15 cellular contexts compared by ENCODE assay signal in the genomic region with DNA sequence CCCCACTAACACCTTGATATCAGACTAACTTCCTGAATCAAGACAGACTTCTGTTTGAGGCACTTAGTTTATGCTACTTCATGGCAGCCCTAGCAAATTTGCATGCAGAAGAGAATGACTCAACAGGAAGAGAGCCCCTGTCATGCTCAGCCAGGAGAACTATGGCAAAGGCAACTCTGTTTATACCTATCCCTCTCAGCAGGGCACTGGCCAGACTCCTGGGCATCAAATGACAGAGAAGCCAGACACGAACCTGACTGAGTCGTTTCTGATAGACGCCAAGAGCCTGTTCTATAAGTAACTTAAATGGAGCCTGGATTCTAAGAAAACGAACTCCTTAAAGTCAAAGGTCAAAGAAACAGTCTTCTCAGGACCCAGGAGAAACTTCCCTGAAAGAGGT. TPM values are rescaled to one million over a fixed set of nuclear protein-coding genes. Genes with fewer than 3 reads are reported as not detected.
A peak's percentile ranks its signal among the peaks of the same experiment; 100 is the strongest.
DNase-seq lines count a peak whose midpoint lies in the region; ATAC-seq and TF ChIP-seq lines count a peak whose summit lies in the region.
"Had no signal": no experiment of that assay in that cellular context is flagged by ENCODE, and none has a peak within 500 bp of the region (broad histone marks: within the 10 kb centered on the region; RNA-seq: fewer than 3 reads in every experiment).

No MANE protein-coding gene starts in this region.

- H3K4me3 ChIP-seq in OCI-LY3 (ENCODE audit: low read length) (no peak overlapping the region), epithelial cell of esophagus (ENCODE audit: low read length) (no peak overlapping the region)
- H3K4me3 ChIP-seq: dorsolateral prefrontal cortex, skin epidermis had no signal

- intact Hi-C loops in head of caudate nucleus (cut with DNase I): no loop called here

- H3K4me1 ChIP-seq in OCI-LY3 (ENCODE audit: low read length): peaks cover 9% of the 10 kb centered on the region

- 0 out of 2 replicates have a peak overlapping the region, but pooled peaks have one; percentile 7 for H3K4me2 ChIP-seq in OCI-LY3 (ENCODE audit: low read length)

- no peak for TF ChIP-seq CTCF in OCI-LY3 (IDR thresholded peaks at IDR 0.05; ENCODE audit: low read depth, low read length)
- no peak for TF ChIP-seq CTCF in epithelial cell of esophagus (IDR thresholded peaks at IDR 0.05; ENCODE audit: insufficient read depth, low read depth, low read length, missing control alignments)

- ATAC-seq in activated CD8-positive, alpha-beta memory T cell treated with anti-CD3 and anti-CD28 coated beads, Interleukin-2, amount 10 ng/mL, durations not matched to agents 7 days and 5 days: peak; percentile 49
- ATAC-seq in stimulated activated naive CD8-positive, alpha-beta T cell treated with anti-CD3 and anti-CD28 coated beads, Interleukin-15, Interleukin-2, amounts not matched to agents 100 U/mL and 50 U/mL, for 24 hours: peak; percentile 32
- ATAC-seq: left lobe of liver had no signal

- CTCF ChIA-PET in activated CD8-positive, alpha-beta memory T cell treated with anti-CD3 and anti-CD28 coated beads, Interleukin-2, amount 10 ng/mL, durations not matched to agents 7 days and 5 days (lab: Charles Lee): no interaction called here
- CTCF ChIA-PET in HEK293T (lab: Yijun Ruan, JAX): interaction anchor here (0.7 kb wide), 1 partner anchor 110 kb away, joined by 3 read pairs; no protein-coding TSS in a partner anchor

- H3K36me3 Mint-ChIP-seq in activated CD8-positive, alpha-beta memory T cell treated with anti-CD3 and anti-CD28 coated beads, Interleukin-2, amount 10 ng/mL, durations not matched to agents 7 days and 5 days: no peaks in the 10 kb centered on the region

- 0 out of 2 replicates have a peak, but pooled peaks cover under 1% of the 10 kb centered on the region for H3K27me3 ChIP-seq in OCI-LY3 (ENCODE audit: low read depth, low read length)
- H3K27me3 ChIP-seq: dorsolateral prefrontal cortex had no signal

- POLR2A ChIA-PET in HEK293T (lab: Yijun Ruan, JAX): no interaction called here

- H3K27ac ChIP-seq in OCI-LY3 (ENCODE audit: low read length): no peak overlapping the region
- H3K27ac ChIP-seq: dorsolateral prefrontal cortex, HL-60, skin epidermis had no signal

- H3K27ac Mint-ChIP-seq in activated CD8-positive, alpha-beta memory T cell treated with anti-CD3 and anti-CD28 coated beads, Interleukin-2, amount 10 ng/mL, durations not matched to agents 7 days and 5 days: no peak overlapping the region
- H3K27ac Mint-ChIP-seq: activated CD4-positive, alpha-beta memory T cell treated with anti-CD3 and anti-CD28 coated beads, Interleukin-2, amount 10 ng/mL, durations not matched to agents 7 days and 5 days; T-helper 1 cell treated with Interleukin-12 subunit alpha and Interleukin-12 subunit beta and Interleukin-4 antibody, amounts not matched to agents 30 μg/mL and 1 μg/mL, for 36 hours had no signal

- H3K4me1 Mint-ChIP-seq in activated CD8-positive, alpha-beta memory T cell treated with anti-CD3 and anti-CD28 coated beads, Interleukin-2, amount 10 ng/mL, durations not matched to agents 7 days and 5 days: peaks cover 9% of the 10 kb centered on the region
- H3K4me1 Mint-ChIP-seq: neural crest cell had no signal

- H3K9ac ChIP-seq in OCI-LY3 (ENCODE audit: low read length): no peak overlapping the region

- H3K9me3 Mint-ChIP-seq in activated CD8-positive, alpha-beta memory T cell treated with anti-CD3 and anti-CD28 coated beads, Interleukin-2, amount 10 ng/mL, durations not matched to agents 7 days and 5 days (ENCODE audit: low read depth): no peaks in the 10 kb centered on the region
- H3K9me3 Mint-ChIP-seq: activated CD4-positive, alpha-beta memory T cell treated with anti-CD3 and anti-CD28 coated beads, Interleukin-2, amount 10 ng/mL, durations not matched to agents 7 days and 5 days; T-helper 1 cell treated with Interleukin-12 subunit alpha and Interleukin-12 subunit beta and Interleukin-4 antibody, amounts not matched to agents 30 μg/mL and 1 μg/mL, for 36 hours had no signal

- H3K4me3 Mint-ChIP-seq in activated CD8-positive, alpha-beta memory T cell treated with anti-CD3 and anti-CD28 coated beads, Interleukin-2, amount 10 ng/mL, durations not matched to agents 7 days and 5 days: no peak overlapping the region
- H3K4me3 Mint-ChIP-seq: activated CD4-positive, alpha-beta memory T cell treated with anti-CD3 and anti-CD28 coated beads, Interleukin-2, amount 10 ng/mL, durations not matched to agents 7 days and 5 days; neural crest cell; T-helper 1 cell treated with Interleukin-12 subunit alpha and Interleukin-12 subunit beta and Interleukin-4 antibody, amounts not matched to agents 30 μg/mL and 1 μg/mL, for 36 hours had no signal

- H3K27me3 Mint-ChIP-seq in activated CD8-positive, alpha-beta memory T cell treated with anti-CD3 and anti-CD28 coated beads, Interleukin-2, amount 10 ng/mL, durations not matched to agents 7 days and 5 days: peaks cover 16% of the 10 kb centered on the region

- H3K9me3 ChIP-seq in OCI-LY3 (ENCODE audit: insufficient read depth, low read length): no peaks in the 10 kb centered on the region

- no peaks in the 10 kb centered on the region for H3K79me2 ChIP-seq in OCI-LY3 (ENCODE audit: low read length)

- H4K20me1 ChIP-seq in OCI-LY3 (ENCODE audit: insufficient read depth, low read length): no peaks in the 10 kb centered on the region

- no peak overlapping the region for H2AFZ ChIP-seq in OCI-LY3 (ENCODE audit: low read depth, low read length)

- H3K36me3 ChIP-seq in OCI-LY3 (replicated peaks; ENCODE audit: low read depth, low read length): no peaks in the 10 kb centered on the region

- DNase-seq in activated CD8-positive, alpha-beta memory T cell treated with anti-CD3 and anti-CD28 coated beads, Interleukin-2, amount 10 ng/mL, durations not matched to agents 7 days and 5 days: no peak
- no peak for DNase-seq in activated CD8-positive, alpha-beta memory T cell treated with anti-CD3 and anti-CD28 coated beads for 24 hours
- DNase-seq in epithelial cell of esophagus (ENCODE audit: low read depth): peak; percentile 52
- DNase-seq in stimulated activated naive CD8-positive, alpha-beta T cell treated with anti-CD3 and anti-CD28 coated beads, Interleukin-15, Interleukin-2, amounts not matched to agents 100 U/mL and 50 U/mL, for 24 hours: no peak
- DNase-seq in retina: no peak
- DNase-seq in HEK293T (ENCODE audit: extremely low spot score): no peak
- DNase-seq in head of caudate nucleus: no peak
- DNase-seq: activated CD4-positive, alpha-beta memory T cell treated with anti-CD3 and anti-CD28 coated beads, Interleukin-2, amount 10 ng/mL, durations not matched to agents 7 days and 5 days; dorsolateral prefrontal cortex had no signal

TF ChIP-seq in HEK293T, 16 proteins besides CTCF, POLR2A, EP300 and RAD21:
- TF ChIP-seq SUZ12 (IDR thresholded peaks at IDR 0.05) (no peak), L3MBTL2 (conservative IDR thresholded peaks at IDR 0.05) (no peak), ELF4 (IDR thresholded peaks at IDR 0.05) (no peak), FOXA1 (IDR thresholded peaks at IDR 0.05) (no peak)

RNA-seq across cellular contexts. Expression of gene UNC5B, which starts 50.9 kb away (rescaled TPM):
- total RNA-seq in activated CD8-positive, alpha-beta memory T cell treated with anti-CD3 and anti-CD28 coated beads, Interleukin-2, amount 10 ng/mL, durations not matched to agents 7 days and 5 days: under 1 TPM in 1 of 2 experiments, not detected in 1; 0.06 TPM
- total RNA-seq: activated CD4-positive, alpha-beta memory T cell treated with anti-CD3 and anti-CD28 coated beads, Interleukin-2, amount 10 ng/mL, durations not matched to agents 7 days and 5 days had no signal
